Comparison of ENCODE assay signal across 8 cellular contexts in genomic region chr2:227164745-227165350, GRCh38.
DNase-seq lines count a peak whose midpoint lies in the region; TF ChIP-seq lines count a peak whose summit lies in the region.

No MANE protein-coding gene starts in this region.

- no peak overlapping the region for H3K9ac ChIP-seq in muscle layer of colon (ENCODE audit: low read length)

- CTCF ChIA-PET in HEK293 (lab: Yijun Ruan, JAX), result no interaction called here

- peaks cover 3% of the 10 kb centered on the region; the same call in 1 of the 2 replicates for H3K4me1 ChIP-seq in HEK293 (ENCODE audit: control insufficient read depth, insufficient read depth, low read length)
- H3K4me1 ChIP-seq in muscle layer of colon (ENCODE audit: insufficient read depth, low read length), result peaks cover 4% of the 10 kb centered on the region

- TF ChIP-seq CTCF in HEK293 (tag by site-specific recombination; IDR thresholded peaks at IDR 0.05), result 0 out of 2 replicates have a peak, but pooled peaks have one; percentile 12

- H3K27ac ChIP-seq in HEK293 (ENCODE audit: extremely low read depth, low read depth, low read length) (peak overlapping the region; percentile 75; the same call in 1 of the 2 replicates), muscle layer of colon (ENCODE audit: low read depth, low read length) (no peak overlapping the region)

- peaks cover 11 to 32% of the 10 kb centered on the region in 2 donors for H3K27me3 ChIP-seq in muscle layer of colon (ENCODE audit: control insufficient read depth in 1 of 2, insufficient read depth in 2 of 2, low read length in 2 of 2)

- DNase-seq in activated CD8-positive, alpha-beta memory T cell treated with anti-CD3 and anti-CD28 coated beads, Interleukin-2, amount 50 U/mL, for 48 hours, result peak; percentile 56
- DNase-seq in activated CD8-positive, alpha-beta memory T cell treated with anti-CD3 and anti-CD28 coated beads for 24 hours, result no peak
- peak; percentile 63 for DNase-seq in NCI-H345 (lab: John Stamatoyannopoulos, UW)
- DNase-seq in ecto neural progenitor cell (ENCODE audit: low spot score), result peak; percentile 60
- no peak for DNase-seq in NAMALWA (ENCODE audit: low spot score)
- no peak for DNase-seq in NCI-H446 treated with DMSO at 0.1 percent for 48 hours (lab: John Stamatoyannopoulos, UW)

- no peaks in the 10 kb centered on the region for H3K36me3 ChIP-seq in HEK293 (ENCODE audit: control insufficient read depth in 2 of 2, insufficient read depth in 1 of 2, low read length in 2 of 2)
- no peaks in the 10 kb centered on the region for H3K36me3 ChIP-seq in muscle layer of colon (ENCODE audit: insufficient read depth, low read length)

- H3K4me3 ChIP-seq in HEK293 (ENCODE audit: low read depth, low read length), result peak overlapping the region; percentile 84
- H3K4me3 ChIP-seq in muscle layer of colon (ENCODE audit: low read depth in 1 of 2, low read length in 2 of 2), result peak overlapping the region; percentile 10 to 32

- no peaks in the 10 kb centered on the region for H3K9me3 ChIP-seq in HEK293 (ENCODE audit: control insufficient read depth, insufficient read depth, low read depth, low read length)
- H3K9me3 ChIP-seq in muscle layer of colon (ENCODE audit: low read length), result no peaks in the 10 kb centered on the region

- POLR2A ChIA-PET in HEK293 (lab: Yijun Ruan, JAX), result no interaction called here

TF ChIP-seq in HEK293, 187 proteins besides CTCF, POLR2A, EP300 and RAD21 (continues in another document):
- TF ChIP-seq SCRT2 (tag by site-specific recombination; IDR thresholded peaks at IDR 0.05) (peak; percentile 87), ZNF610 (tag by site-specific recombination; IDR thresholded peaks at IDR 0.05; ENCODE audit: borderline replicate concordance) (peak; percentile 40; the same call in 1 of the 2 replicates), ZBTB11 (tag by site-specific recombination; conservative IDR thresholded peaks at IDR 0.05; ENCODE audit: low read depth) (peak; percentile 64), ZBTB7A (tag by site-specific recombination; IDR thresholded peaks at IDR 0.05; ENCODE audit: low read depth) (0 out of 2 replicates have a peak, but pooled peaks have one; percentile 52), SCRT1 (tag by site-specific recombination; IDR thresholded peaks at IDR 0.05; ENCODE audit: borderline replicate concordance) (peak; percentile 58; the same call in 1 of the 2 replicates), ZBTB20 (tag by site-specific recombination; IDR thresholded peaks at IDR 0.05) (peak; percentile 92), ZNF114 (tag by site-specific recombination; IDR thresholded peaks at IDR 0.05) (no peak), SP2 (tag by site-specific recombination; IDR thresholded peaks at IDR 0.05) (peak; percentile 32; the same call in 1 of the 2 replicates), ZNF423 (tag by site-specific recombination; IDR thresholded peaks at IDR 0.05) (no peak), ZNF335 (tag by site-specific recombination; conservative IDR thresholded peaks at IDR 0.05) (peak; percentile 73), ZNF747 (tag by site-specific recombination; IDR thresholded peaks at IDR 0.05) (no peak), PRDM1 (tag by site-specific recombination; IDR thresholded peaks at IDR 0.05) (peak; percentile 72), ZNF513 (tag by site-specific recombination; IDR thresholded peaks at IDR 0.05) (no peak), OSR2 (tag by site-specific recombination; IDR thresholded peaks at IDR 0.05) (peak; percentile 28; the same call in 1 of the 2 replicates), PRDM10 (tag by site-specific recombination; IDR thresholded peaks at IDR 0.05) (peak; percentile 39; the same call in 1 of the 2 replicates), EGR2 (tag by site-specific recombination; IDR thresholded peaks at IDR 0.05; ENCODE audit: low read depth) (peak; percentile 50)
- TF ChIP-seq, protein P1, sequence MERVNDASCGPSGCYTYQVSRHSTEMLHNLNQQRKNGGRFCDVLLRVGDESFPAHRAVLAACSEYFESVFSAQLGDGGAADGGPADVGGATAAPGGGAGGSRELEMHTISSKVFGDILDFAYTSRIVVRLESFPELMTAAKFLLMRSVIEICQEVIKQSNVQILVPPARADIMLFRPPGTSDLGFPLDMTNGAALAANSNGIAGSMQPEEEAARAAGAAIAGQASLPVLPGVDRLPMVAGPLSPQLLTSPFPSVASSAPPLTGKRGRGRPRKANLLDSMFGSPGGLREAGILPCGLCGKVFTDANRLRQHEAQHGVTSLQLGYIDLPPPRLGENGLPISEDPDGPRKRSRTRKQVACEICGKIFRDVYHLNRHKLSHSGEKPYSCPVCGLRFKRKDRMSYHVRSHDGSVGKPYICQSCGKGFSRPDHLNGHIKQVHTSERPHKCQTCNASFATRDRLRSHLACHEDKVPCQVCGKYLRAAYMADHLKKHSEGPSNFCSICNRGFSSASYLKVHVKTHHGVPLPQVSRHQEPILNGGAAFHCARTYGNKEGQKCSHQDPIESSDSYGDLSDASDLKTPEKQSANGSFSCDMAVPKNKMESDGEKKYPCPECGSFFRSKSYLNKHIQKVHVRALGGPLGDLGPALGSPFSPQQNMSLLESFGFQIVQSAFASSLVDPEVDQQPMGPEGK (tag by site-specific recombination; IDR thresholded peaks at IDR 0.05), result peak; percentile 39; the same call in 1 of the 2 replicates

Comparison
In these comparisons a context has a peak if more than half of its experiments do, and no peak if none do; other contexts are left out.
1. DNase-seq: peak in activated CD8-positive, alpha-beta memory T cell treated with anti-CD3 and anti-CD28 coated beads, Interleukin-2, amount 50 U/mL, for 48 hours (single experiment), NCI-H345 (single experiment) and ecto neural progenitor cell (single experiment); none in activated CD8-positive, alpha-beta memory T cell treated with anti-CD3 and anti-CD28 coated beads for 24 hours (single experiment), NAMALWA (single experiment) and NCI-H446 treated with DMSO at 0.1 percent for 48 hours (single experiment).